28 cellular contexts compared by ENCODE assay signal in the genomic region with DNA sequence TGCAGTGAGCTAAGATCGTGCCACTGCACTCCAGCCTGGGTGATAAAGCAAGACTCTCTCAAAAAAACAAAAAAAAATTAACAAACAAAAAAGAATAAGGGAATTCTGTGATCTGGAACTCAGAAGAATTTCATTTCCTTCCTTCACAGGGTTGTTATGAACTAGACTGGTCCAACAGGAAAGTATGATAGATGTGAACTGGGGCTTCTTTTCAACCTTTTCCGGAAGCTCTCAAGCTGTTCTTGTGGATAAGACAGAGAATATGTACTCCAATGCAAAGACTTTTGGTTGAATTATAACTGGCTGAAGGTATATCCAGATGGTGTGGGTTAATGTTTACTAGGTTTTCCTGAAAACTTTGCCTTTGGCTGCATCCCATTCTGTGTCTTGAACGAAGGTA.
"Had no signal": no experiment of that assay in that cellular context is flagged by ENCODE, and none has a peak within 500 bp of the region (broad histone marks: within the 10 kb centered on the region; RNA-seq: fewer than 3 reads in every experiment).

No MANE protein-coding gene starts in this region.

- H3K4me3 Mint-ChIP-seq: activated CD4-positive, alpha-beta T cell treated with anti-CD3 and anti-CD28 coated beads for 36 hours; activated CD4-positive, alpha-beta T cell treated with anti-CD3 and anti-CD28 coated beads, Interleukin-2, amount 10 ng/mL, durations not matched to agents 7 days and 5 days; activated CD8-positive, alpha-beta T cell treated with anti-CD3 and anti-CD28 coated beads, Interleukin-2, amount 10 ng/mL, durations not matched to agents 7 days and 5 days; activated naive CD4-positive, alpha-beta T cell treated with anti-CD3 and anti-CD28 coated beads, Interleukin-2, amount 10 ng/mL, durations not matched to agents 7 days and 5 days; activated naive CD8-positive, alpha-beta T cell; activated naive CD8-positive, alpha-beta T cell treated with anti-CD3 and anti-CD28 coated beads, Interleukin-2, amount 50 U/mL, for 24 hours; activated T-cell treated with anti-CD3 and anti-CD28 coated beads, Interleukin-2, amount 50 U/mL, for 24 hours; brain; WTC11 had no signal

- H3K27me3 Mint-ChIP-seq: activated CD4-positive, alpha-beta T cell treated with anti-CD3 and anti-CD28 coated beads for 36 hours; activated CD4-positive, alpha-beta T cell treated with anti-CD3 and anti-CD28 coated beads, Interleukin-2, amount 10 ng/mL, durations not matched to agents 7 days and 5 days; activated naive CD8-positive, alpha-beta T cell; activated naive CD8-positive, alpha-beta T cell treated with anti-CD3 and anti-CD28 coated beads, Interleukin-2, amount 50 U/mL, for 24 hours; activated T-cell treated with anti-CD3 and anti-CD28 coated beads, Interleukin-2, amount 50 U/mL, for 24 hours had no signal

- H3K9me3 Mint-ChIP-seq: activated CD4-positive, alpha-beta T cell treated with anti-CD3 and anti-CD28 coated beads, Interleukin-2, amount 10 ng/mL, durations not matched to agents 7 days and 5 days; activated naive CD4-positive, alpha-beta T cell treated with anti-CD3 and anti-CD28 coated beads, Interleukin-2, amount 10 ng/mL, durations not matched to agents 7 days and 5 days; activated naive CD8-positive, alpha-beta T cell treated with anti-CD3 and anti-CD28 coated beads, Interleukin-2, amount 50 U/mL, for 24 hours; activated T-cell treated with anti-CD3 and anti-CD28 coated beads, Interleukin-2, amount 50 U/mL, for 24 hours; brain; WTC11 had no signal

- H3K36me3 Mint-ChIP-seq: activated naive CD8-positive, alpha-beta T cell had no signal

- DNase-seq: activated CD4-positive, alpha-beta T cell treated with anti-CD3 and anti-CD28 coated beads for 36 hours; activated CD4-positive, alpha-beta T cell treated with anti-CD3 and anti-CD28 coated beads, Interleukin-2, amount 10 ng/mL, durations not matched to agents 7 days and 5 days; activated CD4-positive, alpha-beta T cell treated with anti-CD3 and anti-CD28 coated beads, Interleukin-2, amount 50 U/mL, for 48 hours; activated CD8-positive, alpha-beta T cell treated with anti-CD3 and anti-CD28 coated beads, Interleukin-2, amount 10 ng/mL, durations not matched to agents 7 days and 5 days; activated gamma-delta T cell treated with Interleukin-2 at 50 U/mL for 16 hours; activated naive CD4-positive, alpha-beta T cell treated with anti-CD3 and anti-CD28 coated beads, Interleukin-2, amount 10 ng/mL, durations not matched to agents 7 days and 5 days; activated naive CD8-positive, alpha-beta T cell treated with anti-CD3 and anti-CD28 coated beads, Interleukin-2, amount 50 U/mL, for 24 hours; activated T-cell treated with anti-CD3 and anti-CD28 coated beads, Interleukin-2, amount 50 U/mL, for 24 hours; anterior cingulate cortex; caudate nucleus; NCI-H1092 treated with DMSO at 0.1 percent for 48 hours; NCI-H1417 treated with DMSO at 0.1 percent for 48 hours; NCI-H187 treated with DMSO at 0.1 percent for 48 hours; NCI-H2081 treated with DMSO at 0.1 percent for 48 hours; NCI-H345; NCI-H524 treated with DMSO at 0.1 percent for 48 hours; NCI-H748 treated with DMSO at 0.1 percent for 48 hours; NK-92 treated with Interleukin-12 subunit alpha and Interleukin-12 subunit beta, amount 100 ng/mL, for 24 hours; PC-9; SW 1271; T-helper 1 cell; T-helper 2 cell; T-helper 9 cell had no signal

- H3K27ac Mint-ChIP-seq: activated CD4-positive, alpha-beta T cell treated with anti-CD3 and anti-CD28 coated beads for 36 hours; activated CD4-positive, alpha-beta T cell treated with anti-CD3 and anti-CD28 coated beads, Interleukin-2, amount 10 ng/mL, durations not matched to agents 7 days and 5 days; activated CD8-positive, alpha-beta T cell treated with anti-CD3 and anti-CD28 coated beads, Interleukin-2, amount 10 ng/mL, durations not matched to agents 7 days and 5 days; activated naive CD4-positive, alpha-beta T cell treated with anti-CD3 and anti-CD28 coated beads, Interleukin-2, amount 10 ng/mL, durations not matched to agents 7 days and 5 days; activated naive CD8-positive, alpha-beta T cell; activated naive CD8-positive, alpha-beta T cell treated with anti-CD3 and anti-CD28 coated beads, Interleukin-2, amount 50 U/mL, for 24 hours; activated T-cell treated with anti-CD3 and anti-CD28 coated beads, Interleukin-2, amount 50 U/mL, for 24 hours; brain; WTC11 had no signal

- ATAC-seq: activated CD4-positive, alpha-beta T cell treated with anti-CD3 and anti-CD28 coated beads for 36 hours; activated CD4-positive, CD25-positive, alpha-beta regulatory T cell treated with anti-CD3 and anti-CD28 coated beads, Interleukin-2, amount 50 U/mL, for 24 hours; activated CD8-positive, alpha-beta T cell treated with anti-CD3 and anti-CD28 coated beads, Interleukin-2, amount 10 ng/mL, durations not matched to agents 7 days and 5 days; activated naive CD8-positive, alpha-beta T cell treated with anti-CD3 and anti-CD28 coated beads, Interleukin-2, amount 50 U/mL, for 24 hours; Right ventricle myocardium inferior; WTC11 had no signal
